24 cellular contexts compared by ENCODE assay signal in genomic region chrX:8844157-8844556, GRCh38. TPM values are rescaled to one million over a fixed set of nuclear protein-coding genes. Genes with fewer than 3 reads are reported as not detected.
DNase-seq lines count a peak whose midpoint lies in the region; ATAC-seq and TF ChIP-seq lines count a peak whose summit lies in the region.
"Had no signal": no experiment of that assay in that cellular context is flagged by ENCODE, and none has a peak within 500 bp of the region (broad histone marks: within the 10 kb centered on the region; RNA-seq: fewer than 3 reads in every experiment).

No MANE protein-coding gene starts in this region.

- no peaks in the 10 kb centered on the region for H4K20me1 ChIP-seq in PC-3 (ENCODE audit: low read length)
- H4K20me1 ChIP-seq: BLaER1 treated with 17β-estradiol and CSF1 and Interleukin-3, amounts not matched to agents 10 nM and 100 nM had no signal

- no peaks in the 10 kb centered on the region for H3K79me2 ChIP-seq in PC-3 (ENCODE audit: low read length)

- TF ChIP-seq CTCF in C4-2B (conservative IDR thresholded peaks at IDR 0.05) = no peak
- TF ChIP-seq CTCF in PC-3 (conservative IDR thresholded peaks at IDR 0.05; ENCODE audit: low read depth, low read length) = no peak

- no peaks in the 10 kb centered on the region for H3K9me3 ChIP-seq in PC-3 (ENCODE audit: low read length)
- H3K9me3 ChIP-seq: BLaER1 treated with 17β-estradiol and CSF1 and Interleukin-3, amounts not matched to agents 10 nM and 100 nM had no signal

- H3K9me2 ChIP-seq in PC-3 (replicated peaks; ENCODE audit: low read length) = no peaks in the 10 kb centered on the region

- DNase-seq in DMS53 (lab: John Stamatoyannopoulos, UW) (peak; percentile 28), DMS53 treated with DMSO at 0.1 percent for 48 hours (lab: John Stamatoyannopoulos, UW; ENCODE audit: unreplicated experiment) (no peak), PC-3 (peak; percentile 54), iPS-NIHi7 (ENCODE audit: extremely low spot score) (no peak), hypothalamus (lab: John Stamatoyannopoulos, UW) (no peak)
- DNase-seq: 8988T; AML-193; CD4-positive, CD25-positive, alpha-beta regulatory T cell; CD8-positive, alpha-beta memory T cell; COR-L47; DMS 273 treated with DMSO at 0.1 percent for 48 hours; DMS153; DMS79; DND-41; EL; GDM1 had no signal

- H3K36me3 ChIP-seq in PC-3 (ENCODE audit: low read depth, low read length) = no peaks in the 10 kb centered on the region
- H3K36me3 ChIP-seq: BLaER1 treated with 17β-estradiol and CSF1 and Interleukin-3, amounts not matched to agents 10 nM and 100 nM had no signal

- H3K4me1 ChIP-seq in PC-3 (ENCODE audit: insufficient read depth, low read length) = peaks cover 52% of the 10 kb centered on the region
- H3K4me1 ChIP-seq: BLaER1 treated with 17β-estradiol and CSF1 and Interleukin-3, amounts not matched to agents 10 nM and 100 nM had no signal

- H3K4me3 ChIP-seq in PC-3 (ENCODE audit: low read length) = no peak overlapping the region
- H3K4me3 ChIP-seq: BLaER1 treated with 17β-estradiol and CSF1 and Interleukin-3, amounts not matched to agents 10 nM and 100 nM; GM12878 had no signal

- POLR2A ChIA-PET in PC-3 (lab: Charles Lee; ENCODE audit: unreplicated experiment) = interaction anchor here (0.8 kb wide), 1 partner anchor 208 kb away, joined by 3 read pairs; no protein-coding TSS in a partner anchor

- H3F3A ChIP-seq in PC-3 (ENCODE audit: low read length, unreplicated experiment) = no peaks in the 10 kb centered on the region

- CTCF ChIA-PET in PC-3 (lab: Charles Lee) = interaction anchor here (0.6 to 1.7 kb wide), 2 partner anchors 24 to 25 kb away, joined by 4 to 9 read pairs; no protein-coding TSS in a partner anchor

- H3K4me2 ChIP-seq in PC-3 (ENCODE audit: low read length) = peak overlapping the region; percentile 57
- H3K4me2 ChIP-seq: BLaER1 treated with 17β-estradiol and CSF1 and Interleukin-3, amounts not matched to agents 10 nM and 100 nM had no signal

- ATAC-seq in PC-3 (peak; percentile 51), GM21528 (IDR thresholded peaks at IDR 0.05; ENCODE audit: low FRiP score, unreplicated experiment) (no peak)
- ATAC-seq: GM12878 had no signal

- intact Hi-C loops in PC-3 (cut with micrococcal nuclease) = loop anchor here (2.0 to 10.0 kb wide), 3 partner anchors 19 to 231 kb away; no protein-coding TSS in a partner anchor

- H3K27me3 ChIP-seq in PC-3 (ENCODE audit: low read length) = no peaks in the 10 kb centered on the region
- H3K27me3 ChIP-seq: BLaER1 treated with 17β-estradiol and CSF1 and Interleukin-3, amounts not matched to agents 10 nM and 100 nM had no signal

- BruUV-seq in PC-3 (replicated peaks; lab: Mats Ljungman, UMichigan) = no TSS peak

- no peak overlapping the region for H2AFZ ChIP-seq in PC-3 (ENCODE audit: low read length)

- H3K9ac ChIP-seq in PC-3 (ENCODE audit: low read length) = peak overlapping the region; percentile 63
- H3K9ac ChIP-seq: BLaER1 treated with 17β-estradiol and CSF1 and Interleukin-3, amounts not matched to agents 10 nM and 100 nM had no signal

- peak overlapping the region; percentile 79 for H3K27ac ChIP-seq in C4-2B
- peak overlapping the region; percentile 81 for H3K27ac ChIP-seq in PC-3 (ENCODE audit: low read length)
- H3K27ac ChIP-seq: BLaER1 treated with 17β-estradiol and CSF1 and Interleukin-3, amounts not matched to agents 10 nM and 100 nM had no signal

RNA-seq across cellular contexts. Expression of gene FAM9A, which starts 43.0 kb away (rescaled TPM):
- total RNA-seq in PC-3 (2014; rRNA removed) = not detected in 2 replicates
- total RNA-seq: B cell; CD4-positive, alpha-beta memory T cell; CD4-positive, CD25-positive, alpha-beta regulatory T cell; CD8-positive, alpha-beta memory T cell; Daoy; G401; GM12878 had no signal

Comparison
In these comparisons a context has a peak if more than half of its experiments do, and no peak if none do; other contexts are left out.
1. DNase-seq: peak in DMS53 (single experiment) and PC-3 (single experiment); none in DMS53 treated with DMSO at 0.1 percent for 48 hours (single experiment), iPS-NIHi7 (single experiment) and hypothalamus (0 of 51).